ENCODE assay signal across 15 cellular contexts in the genomic region with DNA sequence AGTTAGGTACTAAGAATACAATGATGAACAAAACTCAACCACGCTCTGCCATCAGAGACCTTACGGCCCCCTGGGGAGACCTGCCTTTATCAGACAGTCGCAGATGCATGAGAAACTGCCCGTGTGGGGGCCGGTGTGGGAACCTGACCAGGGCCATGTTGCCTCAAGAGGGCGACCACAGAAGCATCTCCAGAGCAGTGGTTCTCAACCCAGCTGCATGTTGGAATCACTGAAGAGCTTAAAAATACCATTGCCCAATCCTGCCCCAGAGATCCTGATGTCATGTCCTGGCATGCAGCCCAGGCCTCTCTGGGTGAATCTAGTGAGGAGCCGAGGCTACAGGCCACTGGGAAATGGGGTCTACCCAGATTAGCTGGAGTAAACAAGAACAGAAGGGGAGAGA.
DNase-seq lines count a peak whose midpoint lies in the region; ATAC-seq, FAIRE-seq and TF ChIP-seq lines count a peak whose summit lies in the region.
"Had no signal": no experiment of that assay in that cellular context is flagged by ENCODE, and none has a peak within 500 bp of the region (broad histone marks: within the 10 kb centered on the region; RNA-seq: fewer than 3 reads in every experiment).

No MANE protein-coding gene starts in this region.

- no peak overlapping the region for H3K9ac ChIP-seq in neuronal stem cell (ENCODE audit: low read depth, low read length, poor library complexity)

- H2AK5ac ChIP-seq in neuronal stem cell (ENCODE audit: low read depth, low read length): no peak overlapping the region

- no CpG with 5 or more reads among the region's 7 CpGs for WGBS in neuronal stem cell (ENCODE audit: extremely low coverage in 2 of 2, insufficient read length in 2 of 2, insufficient replicate concordance in 1 of 2), 2 donors

- H3K27ac ChIP-seq in neuronal stem cell (replicated peaks; ENCODE audit: low read length): no peak overlapping the region
- H3K27ac ChIP-seq: 22Rv1, body of pancreas, skin epidermis had no signal

- no peak overlapping the region for H2BK15ac ChIP-seq in neuronal stem cell (ENCODE audit: low read length)

- no peak overlapping the region for H3K4me2 ChIP-seq in neuronal stem cell (ENCODE audit: insufficient read depth, low read length, poor library complexity, severe bottlenecking)

- peak overlapping the region; percentile 8 for H3K23ac ChIP-seq in neuronal stem cell (ENCODE audit: low read depth, low read length, poor library complexity)

- H2BK12ac ChIP-seq in neuronal stem cell (ENCODE audit: low read length): no peak overlapping the region

- H3K4ac ChIP-seq in neuronal stem cell (ENCODE audit: low read length): no peak overlapping the region

- no peak overlapping the region for H2AFZ ChIP-seq in neuronal stem cell (ENCODE audit: low read length)

- H3K18ac ChIP-seq in neuronal stem cell (ENCODE audit: low read length): peak overlapping the region; percentile 2

- H2BK5ac ChIP-seq in neuronal stem cell (ENCODE audit: low read length): no peak overlapping the region

- no peak for TF ChIP-seq CTCF in epithelial cell of esophagus (IDR thresholded peaks at IDR 0.05; ENCODE audit: insufficient read depth, low read depth, low read length, missing control alignments)

- no peaks in the 10 kb centered on the region for H3K36me3 ChIP-seq in neuronal stem cell (replicated peaks in 1 of 2; ENCODE audit: control insufficient read depth in 2 of 2, insufficient read depth in 2 of 2, low read length in 2 of 2)

- no peak overlapping the region for H4K91ac ChIP-seq in neuronal stem cell (ENCODE audit: low read depth, low read length, poor library complexity)

- H3K4me1 ChIP-seq in neuronal stem cell (ENCODE audit: control insufficient read depth in 2 of 2, insufficient read depth in 1 of 2, low read depth in 1 of 2, low read length in 2 of 2): no peaks in the 10 kb centered on the region

- no peak for ATAC-seq in HG02759 (IDR thresholded peaks at IDR 0.05; ENCODE audit: unreplicated experiment)
- ATAC-seq in HG02588 (IDR thresholded peaks at IDR 0.05; ENCODE audit: unreplicated experiment): no peak
- ATAC-seq: activated CD8-positive, alpha-beta memory T cell treated with anti-CD3 and anti-CD28 coated beads, Interleukin-2, amount 10 ng/mL, durations not matched to agents 7 days and 5 days; body of pancreas had no signal

- H3K4me3 ChIP-seq in epithelial cell of esophagus (ENCODE audit: low read length) (no peak overlapping the region), neuronal stem cell (ENCODE audit: low read length in 2 of 2) (no peak overlapping the region)
- H3K4me3 ChIP-seq: body of pancreas, skin epidermis had no signal

- H3K14ac ChIP-seq in neuronal stem cell (ENCODE audit: low read length): no peak overlapping the region

- H3K9me3 ChIP-seq in neuronal stem cell (replicated peaks in 1 of 2; ENCODE audit: control insufficient read depth in 2 of 2, insufficient read depth in 1 of 2, low read depth in 1 of 2, low read length in 2 of 2): no peaks in the 10 kb centered on the region
- H3K9me3 ChIP-seq: body of pancreas had no signal

- H3K79me1 ChIP-seq in neuronal stem cell (ENCODE audit: low read depth, low read length): no peaks in the 10 kb centered on the region

- DNase-seq in DMS 273 (lab: John Stamatoyannopoulos, UW; ENCODE audit: unreplicated experiment) (peak; percentile 84), DMS 273 treated with DMSO at 0.1 percent for 48 hours (lab: John Stamatoyannopoulos, UW) (no peak), M059J (ENCODE audit: low read depth) (peak; percentile 29), epithelial cell of esophagus (ENCODE audit: low read depth) (peak; percentile 58), neuronal stem cell (ENCODE audit: low spot score) (no peak), frontal cortex (ENCODE audit: low spot score in 2 of 2) (no peak)
- DNase-seq: body of pancreas, GF-D8, midbrain, NCI-H226 had no signal

- FAIRE-seq in frontal cortex (lab: Jason Lieb, UNC): no peak

- no peak overlapping the region for H2BK120ac ChIP-seq in neuronal stem cell (ENCODE audit: low read depth, low read length)

- H3K27me3 ChIP-seq in neuronal stem cell (ENCODE audit: control insufficient read depth in 3 of 3, insufficient read depth in 3 of 3, low read depth in 1 of 3, low read length in 3 of 3): no peaks in the 10 kb centered on the region
- H3K27me3 ChIP-seq: body of pancreas had no signal

- H4K8ac ChIP-seq in neuronal stem cell (ENCODE audit: low read depth, low read length): no peak overlapping the region

Comparison
In these comparisons a context has a peak if more than half of its experiments do, and no peak if none do; other contexts are left out.
1. DNase-seq: peak in DMS 273 (single experiment), M059J (single experiment) and epithelial cell of esophagus (single experiment); none in DMS 273 treated with DMSO at 0.1 percent for 48 hours (single experiment), neuronal stem cell (single experiment) and frontal cortex (0 of 2).